Comparison of ENCODE assay signal across 9 cellular contexts in genomic region chr12:45988259-45988658, GRCh38. TPM values are rescaled to one million over a fixed set of nuclear protein-coding genes. Genes with fewer than 3 reads are reported as not detected.
DNase-seq lines count a peak whose midpoint lies in the region; ATAC-seq and TF ChIP-seq lines count a peak whose summit lies in the region.
"Had no signal": no experiment of that assay in that cellular context is flagged by ENCODE, and none has a peak within 500 bp of the region (broad histone marks: within the 10 kb centered on the region; RNA-seq: fewer than 3 reads in every experiment).

No MANE protein-coding gene starts in this region.

- TF ChIP-seq CTCF in fibroblast of pulmonary artery (IDR thresholded peaks at IDR 0.05; ENCODE audit: low read length, missing control alignments) (no peak), smooth muscle cell (IDR thresholded peaks at IDR 0.05; ENCODE audit: borderline replicate concordance, insufficient read depth, poor library complexity, severe bottlenecking) (no peak)

- H3K36me3 ChIP-seq in smooth muscle cell (ENCODE audit: low read depth), result no peaks in the 10 kb centered on the region

- peaks cover 31% of the 10 kb centered on the region for H3K36me3 Mint-ChIP-seq in activated T-cell treated with anti-CD3 and anti-CD28 coated beads, Interleukin-2, amount 50 U/mL, for 4 hours (ENCODE audit: insufficient read depth)

- no peaks in the 10 kb centered on the region for H3K9me3 Mint-ChIP-seq in activated T-cell treated with anti-CD3 and anti-CD28 coated beads, Interleukin-2, amount 50 U/mL, for 4 hours

- peaks cover 20% of the 10 kb centered on the region for H3F3A ChIP-seq in smooth muscle cell (ENCODE audit: low read depth)

- no peaks in the 10 kb centered on the region for H3K9me3 ChIP-seq in smooth muscle cell (replicated peaks; ENCODE audit: low read depth)

- H3K27me3 Mint-ChIP-seq in activated T-cell treated with anti-CD3 and anti-CD28 coated beads, Interleukin-2, amount 50 U/mL, for 4 hours (ENCODE audit: low read depth), result no peaks in the 10 kb centered on the region

- H3K4me3 ChIP-seq in fibroblast of pulmonary artery (replicated peaks; ENCODE audit: low read depth, low read length) (peak overlapping the region; percentile 95), smooth muscle cell (peak overlapping the region; percentile 93)

- WGBS in smooth muscle cell (ENCODE audit: low lambda C conversion rate), result 65% methylated on average over 3 of the region's 3 CpGs

- ATAC-seq in activated T-cell treated with anti-CD3 and anti-CD28 coated beads, Interleukin-2, amount 50 U/mL, for 4 hours, result no peak
- no peak for ATAC-seq in GM18858 (IDR thresholded peaks at IDR 0.05; ENCODE audit: unreplicated experiment)

- peak overlapping the region; percentile 95 for H3K4me3 Mint-ChIP-seq in activated T-cell treated with anti-CD3 and anti-CD28 coated beads, Interleukin-2, amount 50 U/mL, for 4 hours

- peaks cover 62% of the 10 kb centered on the region for H4K20me1 ChIP-seq in smooth muscle cell (ENCODE audit: low read depth)

- H3K4me2 ChIP-seq in smooth muscle cell, result peak overlapping the region; percentile 95

- DNase-seq in activated T-cell treated with anti-CD3 and anti-CD28 coated beads, Interleukin-2, amount 50 U/mL, for 4 hours, result no peak
- DNase-seq in activated T-cell treated with anti-CD3 and anti-CD28 coated beads for 4 hours, result no peak
- DNase-seq in RPMI7951 (ENCODE audit: low read depth), result peak; percentile 47
- no peak for DNase-seq in fibroblast of pulmonary artery (ENCODE audit: low read depth)
- no peak for DNase-seq in smooth muscle cell (lab: John Stamatoyannopoulos, UW; ENCODE audit: unreplicated experiment)
- no peak for DNase-seq in stimulated activated CD4-positive, alpha-beta T cell treated with anti-CD3 and anti-CD28 coated beads, Interleukin-4, amount 100 ng/mL, for 24 hours
- no peak for DNase-seq in Kasumi-1 (lab: John Stamatoyannopoulos, UW)
- DNase-seq: NCI-H524 had no signal

- no peak overlapping the region for H2AFZ ChIP-seq in smooth muscle cell (ENCODE audit: low read depth)

- H3K4me1 ChIP-seq in smooth muscle cell (ENCODE audit: low read depth), result peaks cover 27% of the 10 kb centered on the region

- H3K27ac ChIP-seq in smooth muscle cell (ENCODE audit: low read depth), result peak overlapping the region; percentile 99

- H3K27me3 ChIP-seq in smooth muscle cell (ENCODE audit: low read depth), result no peaks in the 10 kb centered on the region

- peaks cover 66% of the 10 kb centered on the region for H3K79me2 ChIP-seq in smooth muscle cell (ENCODE audit: low read depth)

- H3K4me1 Mint-ChIP-seq in activated T-cell treated with anti-CD3 and anti-CD28 coated beads, Interleukin-2, amount 50 U/mL, for 4 hours (ENCODE audit: low read depth), result peaks cover 71% of the 10 kb centered on the region

- peak overlapping the region; percentile 98 for H3K9ac ChIP-seq in smooth muscle cell (ENCODE audit: low read depth)

RNA-seq across cellular contexts. Expression of gene SCAF11, which starts 2.1 kb away (rescaled TPM):
- 10 to 100 TPM; 92.2 to 94.9 (median 93.7) TPM for total RNA-seq in activated T-cell treated with anti-CD3 and anti-CD28 coated beads, Interleukin-2, amount 50 U/mL, for 4 hours
- 50.7 and 59.4 TPM in 2 replicates for total RNA-seq in RPMI7951 (2014; rRNA removed; shearing (Covaris generic))
- 99.5 and 112 TPM in 2 replicates for total RNA-seq in smooth muscle cell
- polyA plus RNA-seq in smooth muscle cell, result 33.2 and 54.2 TPM in 2 replicates
